Comparison of ENCODE assay signal across 19 cellular contexts in the genomic region with DNA sequence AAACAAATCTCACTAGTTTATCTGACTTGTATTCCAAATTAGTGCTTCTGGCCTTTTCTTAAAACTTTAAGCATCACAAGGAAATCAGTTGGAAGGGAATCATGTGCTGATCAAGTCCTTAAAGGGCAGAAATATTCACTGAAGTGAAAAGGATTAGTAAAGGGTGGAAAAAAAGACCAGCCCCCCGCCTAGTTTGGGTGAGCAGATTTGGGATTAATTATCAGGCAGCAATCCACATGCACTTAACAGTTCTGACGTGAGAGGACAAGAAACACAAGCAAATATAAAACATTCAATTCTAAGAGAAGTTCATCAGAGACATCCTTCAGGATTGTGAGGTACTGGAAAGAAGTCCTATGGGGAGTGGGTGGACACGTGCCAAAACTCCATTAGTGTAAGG. TPM values are rescaled to one million over a fixed set of nuclear protein-coding genes. Genes with fewer than 3 reads are reported as not detected.
A peak's percentile ranks its signal among the peaks of the same experiment; 100 is the strongest.
DNase-seq lines count a peak whose midpoint lies in the region; ATAC-seq, FAIRE-seq and TF ChIP-seq lines count a peak whose summit lies in the region.
"Had no signal": no experiment of that assay in that cellular context is flagged by ENCODE, and none has a peak within 500 bp of the region (broad histone marks: within the 10 kb centered on the region; RNA-seq: fewer than 3 reads in every experiment).

A gene with protein sequence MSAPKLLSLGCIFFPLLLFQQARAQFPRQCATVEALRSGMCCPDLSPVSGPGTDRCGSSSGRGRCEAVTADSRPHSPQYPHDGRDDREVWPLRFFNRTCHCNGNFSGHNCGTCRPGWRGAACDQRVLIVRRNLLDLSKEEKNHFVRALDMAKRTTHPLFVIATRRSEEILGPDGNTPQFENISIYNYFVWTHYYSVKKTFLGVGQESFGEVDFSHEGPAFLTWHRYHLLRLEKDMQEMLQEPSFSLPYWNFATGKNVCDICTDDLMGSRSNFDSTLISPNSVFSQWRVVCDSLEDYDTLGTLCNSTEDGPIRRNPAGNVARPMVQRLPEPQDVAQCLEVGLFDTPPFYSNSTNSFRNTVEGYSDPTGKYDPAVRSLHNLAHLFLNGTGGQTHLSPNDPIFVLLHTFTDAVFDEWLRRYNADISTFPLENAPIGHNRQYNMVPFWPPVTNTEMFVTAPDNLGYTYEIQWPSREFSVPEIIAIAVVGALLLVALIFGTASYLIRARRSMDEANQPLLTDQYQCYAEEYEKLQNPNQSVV (plus strand): TSS at position 245 of the 400 bp plus-strand sequence. CDS start 612 bp downstream, outside the sequence.

- no peaks in the 10 kb centered on the region for H3K9me3 ChIP-seq in H1 (ENCODE audit: insufficient read depth in 2 of 2, low read depth in 1 of 2, low read length in 1 of 2)
- no peaks in the 10 kb centered on the region for H3K9me3 ChIP-seq in left ventricle myocardium inferior (replicated peaks)
- H3K9me3 ChIP-seq: Caco-2, SJSA1 had no signal

- 0 out of 2 replicates have a peak within 1 kb of the TSS, but pooled peaks have one; percentile 40 for H2AFZ ChIP-seq in H1 (ENCODE audit: low read length)

- no peak within 1 kb of the TSS for H2BK12ac ChIP-seq in H1 (ENCODE audit: low read depth, low read length)

- H3K79me1 ChIP-seq in H1 (ENCODE audit: low read depth, low read length): no peaks in the 10 kb centered on the region

- H2BK15ac ChIP-seq in H1 (ENCODE audit: low read length): no peak within 1 kb of the TSS

- CTCF ChIA-PET in H1 (lab: Charles Lee; ENCODE audit: partially characterized antibody): no interaction called here

- no peak for FAIRE-seq in H1 (lab: Jason Lieb, UNC)
- FAIRE-seq: K562 had no signal

- intact Hi-C loops in left ventricle myocardium inferior (cut with micrococcal nuclease): no loop called here
- intact Hi-C loops in activated T-helper 1 cell treated with anti-CD3 and anti-CD28 coated beads, Interleukin-12 subunit alpha, Interleukin-12 subunit beta, Interleukin-2, Interleukin-4 antibody, amounts not matched to agents 30 ng/mL and 10 ng/mL and 1 ng/mL, durations not matched to agents 14 hours and 24 hours and 36 hours (cut with micrococcal nuclease): no loop called here

- no peak within 1 kb of the TSS for H3K4me2 ChIP-seq in H1 (ENCODE audit: insufficient read depth in 1 of 2, low read depth in 2 of 2, low read length in 2 of 2)

- H3K36me3 ChIP-seq in H1 (ENCODE audit: control insufficient read depth in 2 of 4, insufficient read depth in 4 of 4, low read length in 3 of 4) (no peaks in the 10 kb centered on the region), left ventricle myocardium inferior (no peaks in the 10 kb centered on the region)
- H3K36me3 ChIP-seq: SJSA1 had no signal

- no peak within 1 kb of the TSS for H4K91ac ChIP-seq in H1 (replicated peaks; ENCODE audit: insufficient read length, low read length)

- H3K27ac ChIP-seq in H1 (ENCODE audit: low read depth, low read length) (no peak within 1 kb of the TSS), left ventricle myocardium inferior (replicated peaks) (no peak within 1 kb of the TSS)
- H3K27ac ChIP-seq: RWPE1, SJSA1 had no signal

- H3K4me1 ChIP-seq in H1 (replicated peaks in 1 of 4; ENCODE audit: control insufficient read depth in 3 of 4, insufficient read depth in 4 of 4, low read length in 3 of 4) (no peaks in the 10 kb centered on the region), left ventricle myocardium inferior (peaks cover 10% of the 10 kb centered on the region)
- H3K4me1 ChIP-seq: Caco-2 had no signal

- H3K36me3 Mint-ChIP-seq in activated naive CD4-positive, alpha-beta T cell treated with anti-CD3 and anti-CD28 coated beads, Interleukin-2, amount 50 U/mL, for 72 hours: no peaks in the 10 kb centered on the region
- no peaks in the 10 kb centered on the region for H3K36me3 Mint-ChIP-seq in activated T-helper 1 cell treated with anti-CD3 and anti-CD28 coated beads, Interleukin-12 subunit alpha, Interleukin-12 subunit beta, Interleukin-2, Interleukin-4 antibody, amounts not matched to agents 30 ng/mL and 10 ng/mL and 1 ng/mL, durations not matched to agents 14 hours and 24 hours and 36 hours (ENCODE audit: low read depth)
- H3K36me3 Mint-ChIP-seq: CD4-positive, CD25-positive, alpha-beta regulatory T cell had no signal

- H3K14ac ChIP-seq in H1 (ENCODE audit: insufficient read length): no peak within 1 kb of the TSS

- H3K4me3 ChIP-seq in H1 (ENCODE audit: extremely low read depth in 1 of 4, insufficient read depth in 2 of 4, low read depth in 3 of 4, low read length in 4 of 4) (no peak within 1 kb of the TSS), left ventricle myocardium inferior (no peak within 1 kb of the TSS), retinal pigment epithelial cell (ENCODE audit: low read length) (peak within 1 kb of the TSS; percentile 45)
- H3K4me3 ChIP-seq: K562, SJSA1 had no signal

- no peak within 1 kb of the TSS for H3K23ac ChIP-seq in H1 (ENCODE audit: insufficient read length)

- TF ChIP-seq EP300 in H1 (IDR thresholded peaks at IDR 0.05; ENCODE audit: borderline replicate concordance in 1 of 2, low read depth in 2 of 2, low read length in 2 of 2): no peak

- H3K4me1 Mint-ChIP-seq in activated T-helper 1 cell treated with anti-CD3 and anti-CD28 coated beads, Interleukin-12 subunit alpha, Interleukin-12 subunit beta, Interleukin-2, Interleukin-4 antibody, amounts not matched to agents 30 ng/mL and 10 ng/mL and 1 ng/mL, durations not matched to agents 14 hours and 24 hours and 36 hours (ENCODE audit: low read depth): no peaks in the 10 kb centered on the region
- H3K4me1 Mint-ChIP-seq: CD4-positive, CD25-positive, alpha-beta regulatory T cell had no signal

- no peak within 1 kb of the TSS for H3K27ac Mint-ChIP-seq in activated naive CD4-positive, alpha-beta T cell treated with anti-CD3 and anti-CD28 coated beads, Interleukin-2, amount 50 U/mL, for 72 hours
- H3K27ac Mint-ChIP-seq in activated T-helper 1 cell treated with anti-CD3 and anti-CD28 coated beads, Interleukin-12 subunit alpha, Interleukin-12 subunit beta, Interleukin-2, Interleukin-4 antibody, amounts not matched to agents 30 ng/mL and 10 ng/mL and 1 ng/mL, durations not matched to agents 14 hours and 24 hours and 36 hours: no peak within 1 kb of the TSS
- H3K27ac Mint-ChIP-seq: CD4-positive, CD25-positive, alpha-beta regulatory T cell had no signal

- H4K5ac ChIP-seq in H1 (ENCODE audit: insufficient read length, low read depth, low read length): no peak within 1 kb of the TSS

- no peak within 1 kb of the TSS for H2BK120ac ChIP-seq in H1 (replicated peaks; ENCODE audit: low read depth, low read length)

- no peaks in the 10 kb centered on the region for H4K20me1 ChIP-seq in H1 (replicated peaks in 1 of 2; ENCODE audit: control insufficient read depth in 1 of 2, insufficient read depth in 2 of 2, low read length in 2 of 2)

- no peak within 1 kb of the TSS for H3K18ac ChIP-seq in H1 (ENCODE audit: extremely low read depth, low read length)

- no peak within 1 kb of the TSS for H2BK5ac ChIP-seq in H1 (ENCODE audit: low read depth, low read length)

- DNase-seq in M059J (ENCODE audit: low read depth) (no peak), H1 (ENCODE audit: low read depth in 1 of 2, low spot score in 2 of 2) (no peak), left ventricle myocardium inferior (no peak), retinal pigment epithelial cell (ENCODE audit: low read depth) (peak; percentile 70), anterior cingulate cortex (lab: John Stamatoyannopoulos, UW) (no peak)
- no peak for DNase-seq in activated naive CD4-positive, alpha-beta T cell treated with anti-CD3 and anti-CD28 coated beads, Interleukin-2, amount 50 U/mL, for 72 hours (ENCODE audit: low spot score in 2 of 2)
- DNase-seq in activated T-helper 1 cell treated with anti-CD3 and anti-CD28 coated beads, Interleukin-12 subunit alpha, Interleukin-12 subunit beta, Interleukin-2, Interleukin-4 antibody, amounts not matched to agents 30 ng/mL and 10 ng/mL and 1 ng/mL, durations not matched to agents 14 hours and 24 hours and 36 hours (ENCODE audit: low spot score): no peak
- DNase-seq: ACHN; Caco-2; CD4-positive, CD25-positive, alpha-beta regulatory T cell; DMS53; NCI-H1417 treated with DMSO at 0.1 percent for 48 hours; NCI-H1930; NCI-H446; NCI-H69 had no signal

- no peak within 1 kb of the TSS for H2BK20ac ChIP-seq in H1 (ENCODE audit: low read length)

- H3K56ac ChIP-seq in H1 (replicated peaks; ENCODE audit: insufficient read length, low read depth, low read length): no peak within 1 kb of the TSS

- POLR2A ChIA-PET in H1 (lab: Charles Lee; ENCODE audit: partially characterized antibody): no interaction called here

- WGBS in H1 (ENCODE audit: extremely low coverage in 1 of 2, insufficient coverage in 1 of 2, insufficient read length in 1 of 2, insufficient replicate concordance in 2 of 2, low coverage in 1 of 2, low lambda C conversion rate in 2 of 2, missing lambda C conversion rate in 1 of 2), 2 experiments: 95% methylated on average over 3 of the region's 3 CpGs; no CpG with 5 or more reads in 1 of the 2 experiments

- no peak for ATAC-seq in activated naive CD4-positive, alpha-beta T cell treated with anti-CD3 and anti-CD28 coated beads, Interleukin-2, amount 50 U/mL, for 72 hours
- ATAC-seq: HCT116, K562 had no signal

- H3K79me2 ChIP-seq in H1 (ENCODE audit: control insufficient read depth in 1 of 2, insufficient read depth in 2 of 2, low read length in 2 of 2): no peaks in the 10 kb centered on the region

- H3K4me3 Mint-ChIP-seq in activated T-helper 1 cell treated with anti-CD3 and anti-CD28 coated beads, Interleukin-12 subunit alpha, Interleukin-12 subunit beta, Interleukin-2, Interleukin-4 antibody, amounts not matched to agents 30 ng/mL and 10 ng/mL and 1 ng/mL, durations not matched to agents 14 hours and 24 hours and 36 hours: no peak within 1 kb of the TSS
- H3K4me3 Mint-ChIP-seq: CD4-positive, CD25-positive, alpha-beta regulatory T cell had no signal

- no peak within 1 kb of the TSS for H2AK5ac ChIP-seq in H1 (ENCODE audit: low read depth, low read length)

- H3K9ac ChIP-seq in H1 (replicated peaks in 1 of 4; ENCODE audit: extremely low read depth in 1 of 4, low read depth in 3 of 4, low read length in 3 of 4): no peak within 1 kb of the TSS

- no peak within 1 kb of the TSS for H4K8ac ChIP-seq in H1 (ENCODE audit: extremely low read depth, insufficient read depth, low read length)

- peaks cover 6 to 13% of the 10 kb centered on the region in 2 donors for H3K9me3 Mint-ChIP-seq in activated naive CD4-positive, alpha-beta T cell treated with anti-CD3 and anti-CD28 coated beads, Interleukin-2, amount 50 U/mL, for 72 hours
- H3K9me3 Mint-ChIP-seq in activated T-helper 1 cell treated with anti-CD3 and anti-CD28 coated beads, Interleukin-12 subunit alpha, Interleukin-12 subunit beta, Interleukin-2, Interleukin-4 antibody, amounts not matched to agents 30 ng/mL and 10 ng/mL and 1 ng/mL, durations not matched to agents 14 hours and 24 hours and 36 hours: peaks cover 9% of the 10 kb centered on the region

- no peak for TF ChIP-seq POLR2A in H1 (IDR thresholded peaks at IDR 0.05; ENCODE audit: control extremely low read depth in 1 of 2, low read depth in 2 of 2, low read length in 2 of 2)

- H3K23me2 ChIP-seq in H1 (ENCODE audit: low read depth, low read length): peaks cover 2% of the 10 kb centered on the region; the same call in 1 of the 2 replicates

- H3K4ac ChIP-seq in H1 (replicated peaks; ENCODE audit: insufficient read length, low read depth, low read length): no peak within 1 kb of the TSS

- no peaks in the 10 kb centered on the region for H3K27me3 ChIP-seq in H1 (replicated peaks in 1 of 4; ENCODE audit: control insufficient read depth in 3 of 4, extremely low read depth in 1 of 4, insufficient read depth in 3 of 4, low read length in 3 of 4)
- no peaks in the 10 kb centered on the region for H3K27me3 ChIP-seq in left ventricle myocardium inferior (ENCODE audit: low read depth)
- H3K27me3 ChIP-seq: SJSA1 had no signal

- TF ChIP-seq CTCF in H1 (IDR thresholded peaks at IDR 0.05; ENCODE audit: control extremely low read depth in 1 of 3, insufficient read depth in 1 of 3, low read depth in 1 of 3, low read length in 3 of 3) (no peak), left ventricle myocardium inferior (IDR thresholded peaks at IDR 0.05; ENCODE audit: borderline replicate concordance) (no peak), retinal pigment epithelial cell (conservative IDR thresholded peaks at IDR 0.05; ENCODE audit: low read depth, low read length) (no peak)

- no peak for TF ChIP-seq RAD21 in H1 (IDR thresholded peaks at IDR 0.05 in 1 of 2, conservative IDR thresholded peaks at IDR 0.05 in 1 of 2; ENCODE audit: low read depth in 2 of 2, low read length in 2 of 2)

- H3K27me3 Mint-ChIP-seq in activated T-helper 1 cell treated with anti-CD3 and anti-CD28 coated beads, Interleukin-12 subunit alpha, Interleukin-12 subunit beta, Interleukin-2, Interleukin-4 antibody, amounts not matched to agents 30 ng/mL and 10 ng/mL and 1 ng/mL, durations not matched to agents 14 hours and 24 hours and 36 hours (ENCODE audit: insufficient read depth): no peaks in the 10 kb centered on the region
- H3K27me3 Mint-ChIP-seq: CD4-positive, CD25-positive, alpha-beta regulatory T cell had no signal

RNA-seq across cellular contexts. Expression of the gene that starts here (rescaled TPM):
- total RNA-seq in M059J (2014; rRNA removed; shearing (Covaris generic)): 13.4 and 14.1 TPM in 2 replicates
- total RNA-seq in H1 (2021; fragmentation: NEBNext Ultra II Directional; extraction: Animal tissue kit (Norgen Biotek cat#: 25700)): not detected in 2 replicates
- polyA plus RNA-seq in H1 (2011; rRNA removed): 0.15 and 0.16 TPM in 2 replicates
- 0.12 TPM for polyA plus RNA-seq in H1 (2011; cell fraction: cytosol; rRNA removed)
- polyA plus RNA-seq in H1 (2011; cell fraction: nucleus; rRNA removed): 0.53 TPM
- polyA plus RNA-seq in H1 (2012, experiment 1 of 2): 0.15 TPM in 2 of 4 replicates, not detected in the others
- polyA plus RNA-seq in H1 (2012, experiment 2 of 2): not detected
- 0.14 TPM for polyA plus RNA-seq in H1 (2013, experiment 1 of 2)
- 0.17 TPM for polyA plus RNA-seq in H1 (2013, experiment 2 of 2)
- polyA minus RNA-seq in H1 (2011; rRNA and poly(A)+ RNA removed): 0.29 TPM in 1 of 2 replicates, not detected in the other
- polyA minus RNA-seq in H1 (2011; cell fraction: cytosol; rRNA and poly(A)+ RNA removed): not detected
- polyA minus RNA-seq in H1 (2011; cell fraction: nucleus; rRNA and poly(A)+ RNA removed): not detected
- 74.1 TPM for total RNA-seq in left ventricle myocardium inferior
- not detected for total RNA-seq in activated naive CD4-positive, alpha-beta T cell treated with anti-CD3 and anti-CD28 coated beads, Interleukin-2, amount 50 U/mL, for 72 hours
- total RNA-seq in activated T-helper 1 cell treated with anti-CD3 and anti-CD28 coated beads, Interleukin-12 subunit alpha, Interleukin-12 subunit beta, Interleukin-2, Interleukin-4 antibody, amounts not matched to agents 30 ng/mL and 10 ng/mL and 1 ng/mL, durations not matched to agents 14 hours and 24 hours and 36 hours: not detected in 2 replicates
- total RNA-seq: Caco-2; CD4-positive, CD25-positive, alpha-beta regulatory T cell; K562 had no signal
- polyA plus RNA-seq: CD4-positive, CD25-positive, alpha-beta regulatory T cell; K562 had no signal

Comparison
In these comparisons a context has a peak if more than half of its experiments do, and no peak if none do; other contexts are left out.
1. RNA of the gene that starts here (total RNA-seq): 74.1 TPM in left ventricle myocardium inferior (single experiment) and 13.4 to 14.1 TPM in M059J; not detected in H1, not detected in activated naive CD4-positive, alpha-beta T cell treated with anti-CD3 and anti-CD28 coated beads, Interleukin-2, amount 50 U/mL, for 72 hours and not detected in activated T-helper 1 cell treated with anti-CD3 and anti-CD28 coated beads, Interleukin-12 subunit alpha, Interleukin-12 subunit beta, Interleukin-2, Interleukin-4 antibody, amounts not matched to agents 30 ng/mL and 10 ng/mL and 1 ng/mL, durations not matched to agents 14 hours and 24 hours and 36 hours; every median in the first group is over 10 times any median in the second.